ENCODE assay signal across 8 cellular contexts in genomic region chr4:118834960-118835895, GRCh38. TPM values are rescaled to one million over a fixed set of nuclear protein-coding genes. Genes with fewer than 3 reads are reported as not detected.
DNase-seq lines count a peak whose midpoint lies in the region; ATAC-seq and TF ChIP-seq lines count a peak whose summit lies in the region.

No MANE protein-coding gene starts in this region.

- peaks cover 22% of the 10 kb centered on the region for H3K36me3 Mint-ChIP-seq in activated naive CD4-positive, alpha-beta T cell treated with anti-CD3 and anti-CD28 coated beads for 36 hours (ENCODE audit: low read depth)

- H3K4me1 Mint-ChIP-seq in activated naive CD4-positive, alpha-beta T cell treated with anti-CD3 and anti-CD28 coated beads for 36 hours (ENCODE audit: low read depth): peaks cover 17% of the 10 kb centered on the region

- TF ChIP-seq POLR2A in Raji (IDR thresholded peaks at IDR 0.05; ENCODE audit: insufficient read depth, low read depth, low read length) (peak; percentile 49; the same call in 1 of the 2 replicates), gastroesophageal sphincter (IDR thresholded peaks at IDR 0.05) (peak in 1 of 2 donors; percentile 35)

- H3K27ac ChIP-seq in gastroesophageal sphincter: peak overlapping the region; percentile 77 to 100 (median 98)
- peak overlapping the region; percentile 91 to 95 for H3K27ac ChIP-seq in tibial artery

- ATAC-seq in GM19467 (IDR thresholded peaks at IDR 0.05; ENCODE audit: unreplicated experiment) (peak; percentile 63), HG03571 (IDR thresholded peaks at IDR 0.05; ENCODE audit: unreplicated experiment) (peak; percentile 59), gastroesophageal sphincter (peak; percentile 67)

- H3K27me3 Mint-ChIP-seq in activated naive CD4-positive, alpha-beta T cell treated with anti-CD3 and anti-CD28 coated beads for 36 hours (ENCODE audit: low read depth): no peaks in the 10 kb centered on the region

- TF ChIP-seq EP300 in gastroesophageal sphincter (IDR thresholded peaks at IDR 0.05): no peak

- TF ChIP-seq CTCF in gastroesophageal sphincter (IDR thresholded peaks at IDR 0.05) (peak in 1 of 4 experiments; percentile 3), tibial artery (IDR thresholded peaks at IDR 0.05) (no peak)

- DNase-seq in DMS114 treated with DMSO at 0.1 percent for 48 hours (lab: John Stamatoyannopoulos, UW; ENCODE audit: unreplicated experiment) (peak; percentile 7), tibial artery (peak; percentile 77 to 85)
- peak; percentile 70 for DNase-seq in activated naive CD4-positive, alpha-beta T cell treated with anti-CD3 and anti-CD28 coated beads for 36 hours

- H3K27me3 ChIP-seq in gastroesophageal sphincter: no peaks in the 10 kb centered on the region
- no peaks in the 10 kb centered on the region for H3K27me3 ChIP-seq in neuron (ENCODE audit: insufficient read depth, low read length)
- H3K27me3 ChIP-seq in tibial artery: no peaks in the 10 kb centered on the region

- H3K9me3 ChIP-seq in gastroesophageal sphincter: no peaks in the 10 kb centered on the region
- no peaks in the 10 kb centered on the region for H3K9me3 ChIP-seq in neuron (ENCODE audit: low read length)
- no peaks in the 10 kb centered on the region for H3K9me3 ChIP-seq in tibial artery

- CTCF ChIA-PET in activated naive CD4-positive, alpha-beta T cell treated with anti-CD3 and anti-CD28 coated beads for 36 hours (lab: Charles Lee): interaction anchor here (0.6 kb wide), 2 partner anchors 153 to 380 kb away, joined by 3 to 4 read pairs; no protein-coding TSS in a partner anchor

- H2AFZ ChIP-seq in neuron (ENCODE audit: low read depth, low read length): peak overlapping the region; percentile 96

- H3K9me3 Mint-ChIP-seq in activated naive CD4-positive, alpha-beta T cell treated with anti-CD3 and anti-CD28 coated beads for 36 hours: no peaks in the 10 kb centered on the region

- H3K27ac Mint-ChIP-seq in activated naive CD4-positive, alpha-beta T cell treated with anti-CD3 and anti-CD28 coated beads for 36 hours: peak overlapping the region; percentile 85

- H3K4me1 ChIP-seq in gastroesophageal sphincter (peaks cover 3 to 55% (median 4%) of the 10 kb centered on the region in 3 donors), neuron (ENCODE audit: insufficient read depth, low read length) (peaks cover 3% of the 10 kb centered on the region), tibial artery (peaks cover 0 to 50% (median 22%) of the 10 kb centered on the region in 4 donors)

- H3K4me3 ChIP-seq in gastroesophageal sphincter (peak overlapping the region; percentile 63 to 88), neuron (ENCODE audit: low read length) (peak overlapping the region; percentile 65), tibial artery (peak overlapping the region; percentile 67 to 92)

- H3K4me3 Mint-ChIP-seq in activated naive CD4-positive, alpha-beta T cell treated with anti-CD3 and anti-CD28 coated beads for 36 hours: peak overlapping the region; percentile 100

- peaks cover 0 to 21% of the 10 kb centered on the region in 2 donors for H3K36me3 ChIP-seq in gastroesophageal sphincter
- no peaks in the 10 kb centered on the region for H3K36me3 ChIP-seq in neuron (ENCODE audit: insufficient read depth, low read length)
- H3K36me3 ChIP-seq in tibial artery: peaks cover 14 to 26% (median 16%) of the 10 kb centered on the region in 3 donors

- intact Hi-C loops in activated naive CD4-positive, alpha-beta T cell treated with anti-CD3 and anti-CD28 coated beads for 36 hours (cut with micrococcal nuclease): loop anchor here (5.0 to 10.0 kb wide), 2 partner anchors 32 to 620 kb away; no protein-coding TSS in a partner anchor
- intact Hi-C loops in tibial artery (cut with DNase I; ENCODE audit: low total_unique reads): loop anchor here (2.0 kb wide), 1 partner anchor 56 kb away; no protein-coding TSS in a partner anchor

- 0% methylated on average over 7 to 13 of the region's 31 CpGs for WGBS in gastroesophageal sphincter (ENCODE audit: low coverage in 1 of 2), 2 donors

RNA-seq across cellular contexts. Expression of gene SEC24D, which starts 0.7 kb away (rescaled TPM):
- 10 to 100 TPM; 28.4 to 29.7 TPM for total RNA-seq in activated naive CD4-positive, alpha-beta T cell treated with anti-CD3 and anti-CD28 coated beads for 36 hours
- total RNA-seq in gastroesophageal sphincter: 10 to 100 TPM; 29.3 to 40.9 (median 33.2) TPM

RNA-seq across cellular contexts. Expression of gene SYNPO2, which starts 53.4 kb away (rescaled TPM):
- total RNA-seq in activated naive CD4-positive, alpha-beta T cell treated with anti-CD3 and anti-CD28 coated beads for 36 hours: under 1 TPM in 1 of 2 experiments, not detected in 1; 0.14 TPM
- total RNA-seq in gastroesophageal sphincter: 1,000 to 10,000 TPM; 1,547 to 3,168 (median 2,047) TPM

Comparison
In these comparisons a context has a peak if more than half of its experiments do, and no peak if none do; other contexts are left out.
1. Peak in every context shown above with its lines: DNase-seq, ATAC-seq, H3K4me3 ChIP-seq and H3K27ac ChIP-seq.
2. DNase-seq: peak in every context shown above with its lines; median percentile 81 in tibial artery; 70 in activated naive CD4-positive, alpha-beta T cell treated with anti-CD3 and anti-CD28 coated beads for 36 hours; 7 in DMS114 treated with DMSO at 0.1 percent for 48 hours.
3. RNA of gene SYNPO2, which starts 53.4 kb away (total RNA-seq): 1,547 to 3,168 TPM in gastroesophageal sphincter; 0.14 TPM in activated naive CD4-positive, alpha-beta T cell treated with anti-CD3 and anti-CD28 coated beads for 36 hours; every median in the first group is over 1,000 times any median in the second.